ENCODE assay signal across 12 cellular contexts in genomic region chrX:100685997-100686305, GRCh38. TPM values are rescaled to one million over a fixed set of nuclear protein-coding genes. Genes with fewer than 3 reads are reported as not detected.
DNase-seq lines count a peak whose midpoint lies in the region; ATAC-seq and TF ChIP-seq lines count a peak whose summit lies in the region.
"Had no signal": no experiment of that assay in that cellular context is flagged by ENCODE, and none has a peak within 500 bp of the region (broad histone marks: within the 10 kb centered on the region; RNA-seq: fewer than 3 reads in every experiment).

No MANE protein-coding gene starts in this region.

- WGBS in heart right ventricle, 2 donors = 4 to 13% methylated on average over 1 of the region's 1 CpG

- CTCF ChIA-PET in OCI-LY7 (lab: Charles Lee; ENCODE audit: unreplicated experiment) = interaction anchor here (3.1 kb wide), 1 partner anchor 83 kb away, joined by 10 read pairs; no protein-coding TSS in a partner anchor

- H3K4me2 ChIP-seq in OCI-LY7 (ENCODE audit: low read length) = no peak overlapping the region
- H3K4me2 ChIP-seq: PC-9 had no signal

- TF ChIP-seq CTCF in 22Rv1 (IDR thresholded peaks at IDR 0.05) = peak; percentile 33
- TF ChIP-seq CTCF in OCI-LY7 (conservative IDR thresholded peaks at IDR 0.05; ENCODE audit: low read length) = peak; percentile 28; the same call in 1 of the 2 replicates
- peak; percentile 5 for TF ChIP-seq CTCF in coronary artery (IDR thresholded peaks at IDR 0.05)
- TF ChIP-seq CTCF in heart right ventricle (IDR thresholded peaks at IDR 0.05) = peak in 2 of 9 donors; percentile 5 to 20
- TF ChIP-seq CTCF in vagina (IDR thresholded peaks at IDR 0.05) = peak in 1 of 3 experiments; percentile 31

- H3K4me1 ChIP-seq in OCI-LY7 (ENCODE audit: insufficient read depth, low read length, poor library complexity, severe bottlenecking) (peaks cover 21% of the 10 kb centered on the region), heart right ventricle (no peaks in the 10 kb centered on the region), vagina (peaks cover 5% of the 10 kb centered on the region)

- H3K4me3 ChIP-seq in OCI-LY7 (ENCODE audit: low read depth, low read length, poor library complexity, severe bottlenecking) (no peak overlapping the region), coronary artery (no peak overlapping the region), heart right ventricle (no peak overlapping the region), vagina (no peak overlapping the region)
- H3K4me3 ChIP-seq: K562, PC-9 had no signal

- ATAC-seq in GM19025 (IDR thresholded peaks at IDR 0.05; ENCODE audit: low read depth, unreplicated experiment) (peak; percentile 10), heart right ventricle (no peak)

- H3K9me3 ChIP-seq in OCI-LY7 (ENCODE audit: low read length) (no peaks in the 10 kb centered on the region), heart right ventricle (no peaks in the 10 kb centered on the region), vagina (no peaks in the 10 kb centered on the region)

- POLR2A ChIA-PET in OCI-LY7 (lab: Charles Lee) = no interaction called here

- H2AFZ ChIP-seq in OCI-LY7 (ENCODE audit: low read length) = no peak overlapping the region
- H2AFZ ChIP-seq: PC-9 had no signal

- H4K20me1 ChIP-seq in OCI-LY7 (ENCODE audit: insufficient read depth, low read length) = no peaks in the 10 kb centered on the region

- BruUV-seq in OCI-LY7 (replicated peaks; lab: Mats Ljungman, UMichigan) = no TSS peak

- no peaks in the 10 kb centered on the region for H3K9me2 ChIP-seq in OCI-LY7 (ENCODE audit: insufficient read depth, low read length)

- H3K79me2 ChIP-seq in OCI-LY7 (ENCODE audit: insufficient read depth, low read depth, low read length) = no peaks in the 10 kb centered on the region

- intact Hi-C loops in OCI-LY7 (cut with micrococcal nuclease; ENCODE audit: unreplicated experiment) (loop anchor here (1.0 to 5.0 kb wide), 2 partner anchors 82 to 521 kb away; no protein-coding TSS in a partner anchor), heart right ventricle (cut with DNase I) (loop anchor here in 9 of 10 donors (1.0 to 10.0 kb wide), 5 partner anchors 79 to 599 kb away; no protein-coding TSS in a partner anchor), vagina (cut with DNase I) (loop anchor here (5.0 kb wide), 1 partner anchor 81 kb away; no protein-coding TSS in a partner anchor)

- H3K36me3 ChIP-seq in OCI-LY7 (ENCODE audit: insufficient read depth, low read length) (no peaks in the 10 kb centered on the region), heart right ventricle (peaks cover 0 to 14% (median 0%) of the 10 kb centered on the region in 9 donors), vagina (no peaks in the 10 kb centered on the region)

- DNase-seq in OCI-LY7 (ENCODE audit: low spot score) (no peak), coronary artery (ENCODE audit: low spot score) (no peak), heart right ventricle (no peak), H4 (ENCODE audit: low spot score) (no peak), vagina (ENCODE audit: extremely low spot score in 2 of 2) (no peak), GF-D8 (lab: John Stamatoyannopoulos, UW) (no peak)

- peaks cover 0 to 36% (median 0%) of the 10 kb centered on the region in 7 donors for H3K27me3 ChIP-seq in heart right ventricle
- H3K27me3 ChIP-seq in vagina = no peaks in the 10 kb centered on the region

- no peak overlapping the region for H3K27ac ChIP-seq in 22Rv1
- H3K27ac ChIP-seq in OCI-LY7 (ENCODE audit: low read depth, low read length, poor library complexity, severe bottlenecking) = no peak overlapping the region
- H3K27ac ChIP-seq in coronary artery = no peak overlapping the region
- H3K27ac ChIP-seq in heart right ventricle = no peak overlapping the region
- H3K27ac ChIP-seq in vagina = no peak overlapping the region
- H3K27ac ChIP-seq: HL-60, PC-9 had no signal

- TF ChIP-seq POLR2A in vagina (IDR thresholded peaks at IDR 0.05) = no peak

RNA-seq across cellular contexts. Expression of gene SRPX2, which starts 42.0 kb away (rescaled TPM):
- not detected in 2 replicates for total RNA-seq in OCI-LY7 (2014; rRNA removed; shearing (Covaris generic))
- not detected in 2 replicates for total RNA-seq in OCI-LY7 (2022)
- total RNA-seq in heart right ventricle = 10 to 100 TPM in 3 of 10 donors, 1 to 10 TPM in 7; 4.2 to 27.5 (median 6.9) TPM
- polyA plus RNA-seq in heart right ventricle = 10 to 100 TPM in 1 of 2 donors, 1 to 10 TPM in 1; 5.2 to 11.4 TPM
- 24.5 and 27.9 TPM in 2 replicates for total RNA-seq in H4 (2014; rRNA removed; shearing (Covaris generic))
- total RNA-seq in vagina = 50.6 TPM
- total RNA-seq: CD8-positive, alpha-beta T cell had no signal

RNA-seq across cellular contexts. Expression of gene SYTL4, which starts 46.0 kb away (rescaled TPM):
- not detected in 2 replicates for total RNA-seq in OCI-LY7 (2014; rRNA removed; shearing (Covaris generic))
- total RNA-seq in OCI-LY7 (2022) = not detected in 2 replicates
- total RNA-seq in heart right ventricle = 1 to 10 TPM in 9 of 10 donors, under 1 TPM in 1; 0.95 to 4.0 (median 2.0) TPM
- polyA plus RNA-seq in heart right ventricle = 1 to 10 TPM; 2.1 to 3.1 TPM
- 2.0 and 4.6 TPM in 2 replicates for total RNA-seq in H4 (2014; rRNA removed; shearing (Covaris generic))
- total RNA-seq in vagina = 21.9 TPM
- total RNA-seq: CD8-positive, alpha-beta T cell had no signal

RNA-seq across cellular contexts. Expression of gene TSPAN6, which starts 49.3 kb away (rescaled TPM):
- total RNA-seq in OCI-LY7 (2014; rRNA removed; shearing (Covaris generic)) = not detected in 2 replicates
- total RNA-seq in OCI-LY7 (2022) (not detected in 2 replicates), heart right ventricle (1 to 10 TPM; 3.0 to 6.5 (median 5.5) TPM), vagina (19.6 TPM)
- polyA plus RNA-seq in heart right ventricle = 1 to 10 TPM; 4.3 to 8.6 TPM
- 44.1 and 53.5 TPM in 2 replicates for total RNA-seq in H4 (2014; rRNA removed; shearing (Covaris generic))

Comparison
In these comparisons a context has a peak if more than half of its experiments do, and no peak if none do; other contexts are left out.
1. RNA of gene SRPX2, which starts 42.0 kb away (total RNA-seq): 50.6 TPM in vagina (single experiment), 24.5 to 27.9 TPM in H4 and 4.2 to 27.5 TPM in heart right ventricle; not detected in OCI-LY7; every median in the first group is over 4 times any median in the second.